25 cellular contexts compared by ENCODE assay signal in genomic region chr3:14900881-14901873, GRCh38. TPM values are rescaled to one million over a fixed set of nuclear protein-coding genes. Genes with fewer than 3 reads are reported as not detected.
DNase-seq lines count a peak whose midpoint lies in the region; ATAC-seq and TF ChIP-seq lines count a peak whose summit lies in the region.
"Had no signal": no experiment of that assay in that cellular context is flagged by ENCODE, and none has a peak within 500 bp of the region (broad histone marks: within the 10 kb centered on the region; RNA-seq: fewer than 3 reads in every experiment).

No MANE protein-coding gene starts in this region.

- no peaks in the 10 kb centered on the region for H3K79me2 ChIP-seq in PC-9 (ENCODE audit: low read depth)

- WGBS in adrenal gland, 4 donors = 67 to 81% (median 74%) methylated on average over 4 to 15 of the region's 15 CpGs

- H3K4me1 ChIP-seq in adrenal gland (replicated peaks in 1 of 2) (no peaks in the 10 kb centered on the region), PC-9 (replicated peaks; ENCODE audit: insufficient read depth) (no peaks in the 10 kb centered on the region)
- H3K4me1 ChIP-seq: A549, lower lobe of right lung had no signal

- no peaks in the 10 kb centered on the region for H3K9me2 ChIP-seq in PC-9 (ENCODE audit: insufficient read depth)

- no peaks in the 10 kb centered on the region for H4K20me1 ChIP-seq in PC-9 (ENCODE audit: insufficient read depth)

- H3F3A ChIP-seq in PC-9 (ENCODE audit: insufficient read depth, low read depth) = no peaks in the 10 kb centered on the region

- H3K27me3 ChIP-seq in adrenal gland = no peaks in the 10 kb centered on the region
- peaks cover 13% of the 10 kb centered on the region; the same call in 1 of the 2 replicates for H3K27me3 ChIP-seq in PC-9 (ENCODE audit: insufficient read depth, low read depth)
- H3K27me3 ChIP-seq: upper lobe of left lung had no signal

- no peak for TF ChIP-seq POLR2A in adrenal gland (IDR thresholded peaks at IDR 0.05)

- no peak overlapping the region for H3K4me2 ChIP-seq in PC-9
- H3K4me2 ChIP-seq: A549 had no signal

- no peak overlapping the region for H3K4me3 ChIP-seq in adrenal gland
- H3K4me3 ChIP-seq in PC-9 = no peak overlapping the region
- H3K4me3 ChIP-seq: A549, gastroesophageal sphincter, lower lobe of right lung, upper lobe of left lung had no signal

- POLR2A ChIA-PET in PC-9 (lab: Charles Lee; ENCODE audit: unreplicated experiment) = no interaction called here

- H3K9me3 ChIP-seq in adrenal gland (replicated peaks in 1 of 3) (no peaks in the 10 kb centered on the region), PC-9 (ENCODE audit: insufficient read depth, low read depth) (peaks cover 9% of the 10 kb centered on the region)
- H3K9me3 ChIP-seq: lower lobe of right lung, upper lobe of left lung had no signal

- H2AFZ ChIP-seq in PC-9 = no peak overlapping the region

- peak; percentile 49 for ATAC-seq in left colon
- ATAC-seq: gastroesophageal sphincter, lower lobe of right lung had no signal

- DNase-seq in SIG-M5 treated with dmso at 0.1 percent for 504 hours (lab: John Stamatoyannopoulos, UW; ENCODE audit: unreplicated experiment) (peak; percentile 17), SIG-M5 (lab: John Stamatoyannopoulos, UW) (no peak), SW480 (ENCODE audit: low spot score) (peak; percentile 31), left colon (no peak), adrenal gland (no peak), PC-9 (no peak), Kasumi-1 (lab: John Stamatoyannopoulos, UW) (no peak), NCI-H1048 (lab: John Stamatoyannopoulos, UW) (no peak)
- DNase-seq: activated CD4-positive, alpha-beta T cell treated with anti-CD3 and anti-CD28 coated beads for 48 hours; activated naive CD4-positive, alpha-beta T cell treated with anti-CD3 and anti-CD28 coated beads, Interleukin-2, amount 50 U/mL, for 16 hours; activated T-cell treated with anti-CD3 and anti-CD28 coated beads, Interleukin-2, amount 50 U/mL, for 48 hours; anterior cingulate cortex; CD8-positive, alpha-beta memory T cell; cortex of kidney; endodermal cell; HFFc6; hypothalamus; lower lobe of right lung; MM.1S; NCI-H187 treated with DMSO at 0.1 percent for 48 hours; NCI-H748 treated with DMSO at 0.1 percent for 48 hours; substantia nigra had no signal

- no peak for TF ChIP-seq CTCF in adrenal gland (IDR thresholded peaks at IDR 0.05)
- TF ChIP-seq CTCF in PC-9 (conservative IDR thresholded peaks at IDR 0.05) = no peak

- peaks cover 0 to 8% of the 10 kb centered on the region in 2 donors for H3K36me3 ChIP-seq in adrenal gland (replicated peaks in 1 of 2)
- H3K36me3 ChIP-seq in PC-9 (ENCODE audit: low read depth) = no peaks in the 10 kb centered on the region

- CTCF ChIA-PET in PC-9 (lab: Charles Lee) = no interaction called here

- no peak overlapping the region for H3K27ac ChIP-seq in adrenal gland
- no peak overlapping the region for H3K27ac ChIP-seq in PC-9
- H3K27ac ChIP-seq: A549, lower lobe of right lung had no signal

- intact Hi-C loops in left colon (cut with DNase I, micrococcal nuclease) = no loop called here
- intact Hi-C loops in adrenal gland (cut with DNase I) = no loop called here
- intact Hi-C loops in PC-9 (cut with micrococcal nuclease; ENCODE audit: unreplicated experiment) = no loop called here

- no TSS peak for BruUV-seq in PC-9 (replicated peaks; lab: Mats Ljungman, UMichigan)

RNA-seq across cellular contexts. Expression of gene NR2C2, which starts 46.2 kb away (rescaled TPM):
- total RNA-seq in left colon (10 to 100 TPM; 41.8 to 43.6 TPM), adrenal gland (10 to 100 TPM; 13.3 to 42.2 (median 31.4) TPM), PC-9 (2021) (43.4 and 44.1 TPM in 2 replicates)
- 10 to 100 TPM in 1 of 3 donors, 1 to 10 TPM in 2; 6.4 to 15.7 (median 8.9) TPM for polyA plus RNA-seq in adrenal gland

Comparison
In these comparisons a context has a peak if more than half of its experiments do, and no peak if none do; other contexts are left out.
1. DNase-seq: peak in SIG-M5 treated with dmso at 0.1 percent for 504 hours (single experiment) and SW480 (single experiment); none in SIG-M5 (single experiment), left colon (0 of 2), adrenal gland (0 of 7), PC-9 (0 of 2), Kasumi-1 (0 of 2) and NCI-H1048 (single experiment).